Comparison of ENCODE assay signal across 22 cellular contexts in the genomic region with DNA sequence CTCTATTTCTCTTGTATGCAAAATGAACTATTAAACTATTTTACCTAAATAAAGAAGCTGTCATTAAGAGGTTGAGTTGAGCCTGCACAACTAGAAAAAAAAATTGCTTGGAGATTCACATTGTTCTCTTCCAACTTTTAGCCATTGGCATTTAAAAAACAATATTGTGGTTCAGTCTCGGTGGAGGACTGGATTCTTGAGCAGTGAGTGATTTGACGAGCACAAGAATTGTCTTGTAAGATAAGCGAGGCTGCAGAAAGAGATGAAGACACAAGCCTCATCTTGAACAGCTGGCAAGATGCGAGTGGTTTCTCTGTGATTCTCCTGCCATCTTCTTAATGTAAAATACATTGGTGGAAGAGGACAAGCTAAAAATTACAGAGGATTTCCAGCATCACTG.
"Had no signal": no experiment of that assay in that cellular context is flagged by ENCODE, and none has a peak within 500 bp of the region (broad histone marks: within the 10 kb centered on the region; RNA-seq: fewer than 3 reads in every experiment).

No MANE protein-coding gene starts in this region.

- H3K4me3 ChIP-seq: heart right ventricle, lower lobe of right lung, sigmoid colon, upper lobe of left lung had no signal

- H3K27ac ChIP-seq: heart right ventricle, lower lobe of right lung, sigmoid colon, upper lobe of left lung, VCaP had no signal

- ATAC-seq: activated CD4-positive, CD25-positive, alpha-beta regulatory T cell treated with anti-CD3 and anti-CD28 coated beads, Interleukin-2, amount 50 U/mL, for 24 hours; activated CD8-positive, alpha-beta memory T cell treated with anti-CD3 and anti-CD28 coated beads, Interleukin-2, amount 10 ng/mL, durations not matched to agents 7 days and 5 days; esophagus mucosa; heart right ventricle; left lobe of liver; lower lobe of right lung; natural killer cell; stimulated activated naive CD8-positive, alpha-beta T cell treated with anti-CD3 and anti-CD28 coated beads, Interleukin-15, Interleukin-2, amounts not matched to agents 100 U/mL and 50 U/mL, for 24 hours had no signal

- H3K9me3 ChIP-seq: heart right ventricle, lower lobe of right lung, sigmoid colon, upper lobe of left lung had no signal

- H3K27me3 ChIP-seq: sigmoid colon, upper lobe of left lung had no signal

- H3K4me1 ChIP-seq: lower lobe of right lung, upper lobe of left lung had no signal

- DNase-seq: activated CD4-positive, alpha-beta memory T cell treated with anti-CD3 and anti-CD28 coated beads, Interleukin-2, amount 10 ng/mL, durations not matched to agents 7 days and 5 days; activated CD4-positive, alpha-beta T cell treated with anti-CD3 and anti-CD28 coated beads, Interleukin-2, amount 10 ng/mL, durations not matched to agents 24 days and 14 days; activated CD8-positive, alpha-beta memory T cell treated with anti-CD3 and anti-CD28 coated beads, Interleukin-2, amount 10 ng/mL, durations not matched to agents 7 days and 5 days; activated effector memory CD4-positive, alpha-beta T cell treated with anti-CD3 and anti-CD28 coated beads, Interleukin-2, amount 50 U/mL, for 16 hours; activated naive CD4-positive, alpha-beta T cell treated with anti-CD3 and anti-CD28 coated beads, Interleukin-2, amount 10 ng/mL, durations not matched to agents 7 days and 5 days; activated T-cell treated with anti-CD3 and anti-CD28 coated beads for 4 hours; central memory CD4-positive, alpha-beta T cell; effector memory CD4-positive, alpha-beta T cell; heart right ventricle; kidney; lower lobe of right lung; natural killer cell; retina; sigmoid colon; stimulated activated CD4-positive, alpha-beta T cell treated with anti-CD3 and anti-CD28 coated beads, Interleukin-12 subunit alpha, Interleukin-12 subunit beta, amount 100 ng/mL, for 4 hours; stimulated activated CD4-positive, alpha-beta T cell treated with anti-CD3 and anti-CD28 coated beads, Interleukin-4, amount 100 ng/mL, for 4 hours; stimulated activated naive CD8-positive, alpha-beta T cell treated with anti-CD3 and anti-CD28 coated beads, Interleukin-15, Interleukin-2, amounts not matched to agents 100 U/mL and 50 U/mL, for 24 hours; upper lobe of left lung had no signal

- H3K36me3 ChIP-seq: heart right ventricle, lower lobe of right lung, sigmoid colon, upper lobe of left lung had no signal
